Comparison of ENCODE assay signal across 32 cellular contexts in genomic region chr4:6946497-6946896, GRCh38.
"Had no signal": no experiment of that assay in that cellular context is flagged by ENCODE, and none has a peak within 500 bp of the region (broad histone marks: within the 10 kb centered on the region; RNA-seq: fewer than 3 reads in every experiment).

No MANE protein-coding gene starts in this region.

- H3K36me3 Mint-ChIP-seq: activated naive CD4-positive, alpha-beta T cell treated with anti-CD3 and anti-CD28 coated beads, Interleukin-2, amount 50 U/mL, for 72 hours had no signal

- H3K4me2 ChIP-seq: PC-9 had no signal

- H3K4me3 Mint-ChIP-seq: activated CD4-positive, alpha-beta memory T cell treated with anti-CD3 and anti-CD28 coated beads, Interleukin-2, amount 10 ng/mL, durations not matched to agents 7 days and 5 days; activated CD8-positive, alpha-beta memory T cell treated with anti-CD3 and anti-CD28 coated beads, Interleukin-2, amount 10 ng/mL, durations not matched to agents 7 days and 5 days; activated naive CD4-positive, alpha-beta T cell treated with anti-CD3 and anti-CD28 coated beads for 36 hours had no signal

- H3K27me3 Mint-ChIP-seq: activated CD4-positive, alpha-beta memory T cell treated with anti-CD3 and anti-CD28 coated beads, Interleukin-2, amount 10 ng/mL, durations not matched to agents 7 days and 5 days; activated CD8-positive, alpha-beta memory T cell treated with anti-CD3 and anti-CD28 coated beads, Interleukin-2, amount 10 ng/mL, durations not matched to agents 7 days and 5 days had no signal

- H3K27ac Mint-ChIP-seq: activated CD4-positive, alpha-beta memory T cell treated with anti-CD3 and anti-CD28 coated beads, Interleukin-2, amount 10 ng/mL, durations not matched to agents 7 days and 5 days; activated CD8-positive, alpha-beta memory T cell treated with anti-CD3 and anti-CD28 coated beads, Interleukin-2, amount 10 ng/mL, durations not matched to agents 7 days and 5 days; activated naive CD4-positive, alpha-beta T cell treated with anti-CD3 and anti-CD28 coated beads for 36 hours; activated naive CD4-positive, alpha-beta T cell treated with anti-CD3 and anti-CD28 coated beads, Interleukin-2, amount 50 U/mL, for 72 hours; activated T-helper 2 cell treated with anti-CD3 and anti-CD28 coated beads, Interferon-gamma antibody, Interleukin-2, Interleukin-4, amounts not matched to agents 10 μg/mL and 5 μg/mL and 100 μg/mL, durations not matched to agents 14 hours and 24 hours and 36 hours had no signal

- H3K27ac ChIP-seq: adrenal gland, breast epithelium, PC-9, RWPE1, WERI-Rb-1 had no signal

- H3K27me3 ChIP-seq: adrenal gland, body of pancreas, breast epithelium had no signal

- H2AFZ ChIP-seq: PC-9 had no signal

- H3K4me3 ChIP-seq: adrenal gland, body of pancreas, breast epithelium, PC-9 had no signal

- H3K36me3 ChIP-seq: adrenal gland, breast epithelium had no signal

- FAIRE-seq: astrocyte, RCC 7860 had no signal

- H3K9me3 Mint-ChIP-seq: activated CD4-positive, alpha-beta memory T cell treated with anti-CD3 and anti-CD28 coated beads, Interleukin-2, amount 10 ng/mL, durations not matched to agents 7 days and 5 days; activated naive CD4-positive, alpha-beta T cell treated with anti-CD3 and anti-CD28 coated beads for 36 hours; activated naive CD4-positive, alpha-beta T cell treated with anti-CD3 and anti-CD28 coated beads, Interleukin-2, amount 50 U/mL, for 72 hours; activated T-helper 2 cell treated with anti-CD3 and anti-CD28 coated beads, Interferon-gamma antibody, Interleukin-2, Interleukin-4, amounts not matched to agents 10 μg/mL and 5 μg/mL and 100 μg/mL, durations not matched to agents 14 hours and 24 hours and 36 hours had no signal

- H3K9me3 ChIP-seq: adrenal gland, body of pancreas, breast epithelium had no signal

- ATAC-seq: activated CD8-positive, alpha-beta memory T cell treated with anti-CD3 and anti-CD28 coated beads, Interleukin-2, amount 10 ng/mL, durations not matched to agents 7 days and 5 days; activated naive CD4-positive, alpha-beta T cell treated with anti-CD3 and anti-CD28 coated beads, Interleukin-2, amount 50 U/mL, for 72 hours; body of pancreas; Right ventricle myocardium inferior had no signal

- DNase-seq: activated CD4-positive, alpha-beta memory T cell treated with anti-CD3 and anti-CD28 coated beads, Interleukin-2, amount 10 ng/mL, durations not matched to agents 7 days and 5 days; activated CD4-positive, alpha-beta T cell treated with anti-CD3 and anti-CD28 coated beads for 1 hour; activated CD4-positive, alpha-beta T cell treated with anti-CD3 and anti-CD28 coated beads for 48 hours; activated CD4-positive, CD25-positive, alpha-beta regulatory T cell; activated CD8-positive, alpha-beta memory T cell treated with anti-CD3 and anti-CD28 coated beads for 24 hours; activated CD8-positive, alpha-beta memory T cell treated with anti-CD3 and anti-CD28 coated beads, Interleukin-2, amount 10 ng/mL, durations not matched to agents 7 days and 5 days; activated CD8-positive, alpha-beta memory T cell treated with anti-CD3 and anti-CD28 coated beads, Interleukin-2, amount 50 U/mL, for 48 hours; activated gamma-delta T cell treated with Interleukin-2 at 50 U/mL for 16 hours; activated naive CD4-positive, alpha-beta T cell treated with anti-CD3 and anti-CD28 coated beads for 36 hours; adrenal gland; body of pancreas; NCI-H1092 treated with DMSO at 0.1 percent for 48 hours; NCI-H1417; NCI-H146; NCI-H187; NCI-H2029 treated with DMSO at 0.1 percent for 48 hours; NCI-H2107; NCI-H2171; NCI-H510A; NCI-H526; NCI-H748 treated with DMSO at 0.1 percent for 48 hours; PC-9; SIG-M5; T1000; WERI-Rb-1 had no signal
